In the genomic region with DNA sequence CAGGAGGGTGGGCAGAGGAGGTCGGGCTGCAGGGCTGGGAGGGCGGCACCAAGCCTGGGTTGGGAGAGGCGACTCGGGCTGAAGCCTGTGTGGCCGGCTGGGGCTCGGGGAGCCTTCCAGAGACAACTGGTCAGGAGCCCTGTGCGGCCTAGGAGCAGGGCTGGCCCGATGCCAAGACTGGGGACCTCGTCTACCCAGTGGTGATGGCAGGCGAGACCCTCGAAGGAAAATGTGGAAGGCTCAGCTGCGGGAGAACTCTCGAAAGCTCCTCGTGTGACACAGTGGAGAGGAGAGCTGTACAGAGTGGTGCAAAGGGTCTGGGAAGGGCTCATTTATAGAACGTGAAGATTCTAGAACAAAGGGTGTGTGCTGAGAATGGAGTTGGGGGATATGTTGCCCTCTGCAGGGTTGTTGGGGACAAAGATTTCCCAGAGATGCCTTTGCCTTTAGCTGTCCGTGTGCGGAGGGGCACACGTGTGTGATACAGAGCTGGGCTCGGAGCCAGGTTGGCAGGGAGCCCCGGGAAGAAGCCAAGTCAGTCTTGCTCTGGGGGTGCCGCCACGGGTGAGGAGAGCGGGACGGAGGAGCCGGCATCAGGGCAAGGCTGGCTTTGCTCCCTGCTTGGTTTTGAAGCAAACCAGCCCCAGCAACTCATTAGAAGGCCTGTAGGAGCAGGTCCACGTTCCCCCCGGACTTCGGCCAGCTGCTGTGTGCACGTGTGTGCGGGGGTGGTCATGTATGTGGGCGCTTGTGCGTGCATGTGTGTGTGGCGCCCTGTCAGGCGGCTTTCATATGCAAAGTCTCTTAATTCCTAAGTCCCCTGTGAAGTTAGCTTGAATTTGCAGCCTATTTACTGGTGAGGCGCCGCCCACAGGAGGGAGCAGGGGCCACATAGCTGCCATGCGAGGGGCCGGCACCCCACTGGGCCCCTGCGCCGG, we compare ENCODE assay signal across 8 cellular contexts.
A peak's percentile ranks its signal among the peaks of the same experiment; 100 is the strongest.
DNase-seq lines count a peak whose midpoint lies in the region; ATAC-seq, FAIRE-seq and TF ChIP-seq lines count a peak whose summit lies in the region.

No MANE protein-coding gene starts in this region.

- no peaks in the 10 kb centered on the region for H3K9me3 ChIP-seq in right lobe of liver
- no peaks in the 10 kb centered on the region for H3K9me3 ChIP-seq in HepG2 (ENCODE audit: low read length)
- no peaks in the 10 kb centered on the region for H3K9me3 ChIP-seq in hepatocyte (ENCODE audit: low read depth)

- H3K27me3 ChIP-seq in right lobe of liver, result no peaks in the 10 kb centered on the region
- no peaks in the 10 kb centered on the region for H3K27me3 ChIP-seq in HepG2 (ENCODE audit: control insufficient read depth in 1 of 2, insufficient read depth in 2 of 2, low read length in 2 of 2)
- no peaks in the 10 kb centered on the region for H3K27me3 ChIP-seq in hepatocyte

- H4K20me1 ChIP-seq in HepG2 (ENCODE audit: insufficient read depth, low read length) (no peaks in the 10 kb centered on the region), hepatocyte (ENCODE audit: insufficient read depth, poor library complexity, severe bottlenecking) (no peaks in the 10 kb centered on the region)

- DNase-seq in right lobe of liver (peak; percentile 55 to 74 (median 71)), HepG2 (ENCODE audit: low spot score) (no peak), amniotic stem cell (lab: John Stamatoyannopoulos, UW) (peak; percentile 73), hepatocyte (ENCODE audit: low spot score) (peak; percentile 67), NCI-H1417 (lab: John Stamatoyannopoulos, UW) (no peak), UCSD-AML1 (lab: John Stamatoyannopoulos, UW; ENCODE audit: unreplicated experiment) (no peak)
- no peak for DNase-seq in stimulated activated naive CD8-positive, alpha-beta T cell treated with anti-CD3 and anti-CD28 coated beads, Interleukin-15, amount 100 ng/mL, for 72 hours

- H3K79me2 ChIP-seq in HepG2 (ENCODE audit: insufficient read depth, low read length), result no peaks in the 10 kb centered on the region
- no peaks in the 10 kb centered on the region for H3K79me2 ChIP-seq in hepatocyte

- no peak for TF ChIP-seq RAD21 in HepG2 (CRISPR knock-in tag; IDR thresholded peaks at IDR 0.05)

- no peaks in the 10 kb centered on the region for H3K27me3 Mint-ChIP-seq in stimulated activated naive CD8-positive, alpha-beta T cell treated with anti-CD3 and anti-CD28 coated beads, Interleukin-15, amount 100 ng/mL, for 72 hours

- H3K9me2 ChIP-seq in hepatocyte (replicated peaks; ENCODE audit: insufficient read depth), result no peaks in the 10 kb centered on the region

- H3K4me2 ChIP-seq in HepG2 (ENCODE audit: low read depth, low read length) (no peak overlapping the region), hepatocyte (no peak overlapping the region)

- H3K4me1 Mint-ChIP-seq in stimulated activated naive CD8-positive, alpha-beta T cell treated with anti-CD3 and anti-CD28 coated beads, Interleukin-15, amount 100 ng/mL, for 72 hours, result peaks cover 100% of the 10 kb centered on the region

- peaks cover 13 to 19% of the 10 kb centered on the region in 2 donors for H3K9me3 Mint-ChIP-seq in stimulated activated naive CD8-positive, alpha-beta T cell treated with anti-CD3 and anti-CD28 coated beads, Interleukin-15, amount 100 ng/mL, for 72 hours

- TF ChIP-seq EP300 in HepG2 (IDR thresholded peaks at IDR 0.05; ENCODE audit: low read depth in 2 of 2, low read length in 2 of 2), result no peak
- TF ChIP-seq EP300 in HepG2 (CRISPR knock-in tag; IDR thresholded peaks at IDR 0.05; ENCODE audit: borderline replicate concordance), result no peak

- POLR2A ChIA-PET in HepG2 (lab: Yijun Ruan, JAX), result no interaction called here

- 62% methylated on average over 12 of the region's 40 CpGs for whole genome bisulfite sequencing in right lobe of liver (ENCODE audit: insufficient coverage, low coverage, low lambda C conversion rate, missing lambda C conversion rate)
- WGBS in HepG2 (ENCODE audit: low lambda C conversion rate), result 96% methylated on average over 40 of the region's 40 CpGs
- WGBS in hepatocyte (ENCODE audit: low lambda C conversion rate, missing lambda C conversion rate), result 81% methylated on average over 40 of the region's 40 CpGs

- no TSS peak for BruUV-seq in HepG2 (replicated peaks; lab: Mats Ljungman, UMichigan)

- no peak overlapping the region for H2AFZ ChIP-seq in HepG2 (ENCODE audit: low read length)
- no peak overlapping the region for H2AFZ ChIP-seq in hepatocyte

- no peak overlapping the region for H3K9ac ChIP-seq in HepG2 (ENCODE audit: insufficient read depth, low read depth, low read length)

- intact Hi-C loops in right lobe of liver (cut with DNase I) (no loop called here), HepG2 (cut with micrococcal nuclease; ENCODE audit: unreplicated experiment) (no loop called here)

- peak overlapping the region; percentile 9 to 62 for H3K4me3 Mint-ChIP-seq in stimulated activated naive CD8-positive, alpha-beta T cell treated with anti-CD3 and anti-CD28 coated beads, Interleukin-15, amount 100 ng/mL, for 72 hours

- peak overlapping the region; percentile 98 to 100 for H3K27ac Mint-ChIP-seq in stimulated activated naive CD8-positive, alpha-beta T cell treated with anti-CD3 and anti-CD28 coated beads, Interleukin-15, amount 100 ng/mL, for 72 hours

- H3K4me3 ChIP-seq in right lobe of liver (no peak overlapping the region), HepG2 (replicated peaks in 1 of 3; ENCODE audit: insufficient read depth in 1 of 3, low read depth in 2 of 3, low read length in 3 of 3) (no peak overlapping the region), hepatocyte (no peak overlapping the region)

- CTCF ChIA-PET in HepG2 (lab: Yijun Ruan, JAX; ENCODE audit: low intra/inter-chr PET ratio, low total read pairs), result no interaction called here

- peak; percentile 52 to 69 (median 61) for ATAC-seq in right lobe of liver
- no peak for ATAC-seq in HepG2
- ATAC-seq in stimulated activated naive CD8-positive, alpha-beta T cell treated with anti-CD3 and anti-CD28 coated beads, Interleukin-15, amount 100 ng/mL, for 72 hours, result no peak
- no peak for ATAC-seq in HG03139 (IDR thresholded peaks at IDR 0.05; ENCODE audit: unreplicated experiment)

- H3K4me1 ChIP-seq in right lobe of liver, result no peaks in the 10 kb centered on the region
- peaks cover 8% of the 10 kb centered on the region; the same call in 1 of the 2 replicates for H3K4me1 ChIP-seq in HepG2 (ENCODE audit: insufficient read depth, low read length)
- H3K4me1 ChIP-seq in hepatocyte (ENCODE audit: insufficient read depth), result peaks cover 6% of the 10 kb centered on the region

- in situ Hi-C loops in HepG2 (cut with HindIII; ENCODE audit: extremely low pct_ligation_motif_present, low pct_unique_long_range_greater_than_20kb), result no loop called here

- no peak for TF ChIP-seq CTCF in right lobe of liver (IDR thresholded peaks at IDR 0.05)
- no peak for TF ChIP-seq CTCF in HepG2 (CRISPR knock-in tag; IDR thresholded peaks at IDR 0.05)
- peak; percentile 35 for TF ChIP-seq CTCF in hepatocyte (IDR thresholded peaks at IDR 0.05; ENCODE audit: poor library complexity)

- TF ChIP-seq POLR2A in right lobe of liver (IDR thresholded peaks at IDR 0.05), result no peak
- no peak for TF ChIP-seq POLR2A in HepG2 (IDR thresholded peaks at IDR 0.05; ENCODE audit: insufficient read depth in 1 of 2, low read depth in 2 of 2, low read length in 2 of 2)

- H3K27ac ChIP-seq in right lobe of liver, result no peak overlapping the region
- H3K27ac ChIP-seq in HepG2 (ENCODE audit: extremely low read length, insufficient read depth, low read length), result no peak overlapping the region
- H3K27ac ChIP-seq in hepatocyte, result peak overlapping the region; percentile 58

- no peaks in the 10 kb centered on the region for H3K36me3 ChIP-seq in right lobe of liver
- H3K36me3 ChIP-seq in HepG2 (replicated peaks in 1 of 2; ENCODE audit: control insufficient read depth in 1 of 2, insufficient read depth in 2 of 2, low read length in 2 of 2), result peaks cover 24 to 30% of the 10 kb centered on the region in 2 experiments
- H3K36me3 ChIP-seq in hepatocyte (replicated peaks; ENCODE audit: insufficient read depth, low read depth), result no peaks in the 10 kb centered on the region

- FAIRE-seq in HepG2 (lab: Jason Lieb, UNC), result no peak

TF ChIP-seq in HepG2, 621 proteins besides CTCF, POLR2A, EP300 and RAD21:
- no peak for TF ChIP-seq NPAS2 (CRISPR knock-in tag; IDR thresholded peaks at IDR 0.05; ENCODE audit: borderline replicate concordance)
- no peak for TF ChIP-seq HMG20A (CRISPR knock-in tag; IDR thresholded peaks at IDR 0.05; ENCODE audit: borderline replicate concordance)

Comparison
In these comparisons a context has a peak if more than half of its experiments do, and no peak if none do; other contexts are left out.
1. ATAC-seq: peak in right lobe of liver (4 of 4); none in HepG2 (single experiment), stimulated activated naive CD8-positive, alpha-beta T cell treated with anti-CD3 and anti-CD28 coated beads, Interleukin-15, amount 100 ng/mL, for 72 hours (single experiment) and HG03139 (single experiment).
2. DNase-seq: peak in right lobe of liver (3 of 3), amniotic stem cell (single experiment) and hepatocyte (single experiment); none in HepG2 (single experiment), stimulated activated naive CD8-positive, alpha-beta T cell treated with anti-CD3 and anti-CD28 coated beads, Interleukin-15, amount 100 ng/mL, for 72 hours (0 of 2), NCI-H1417 (0 of 3) and UCSD-AML1 (single experiment).